Comparison of ENCODE assay signal across 10 cellular contexts in genomic region chr17:41655611-41656111, GRCh38. TPM values are rescaled to one million over a fixed set of nuclear protein-coding genes. Genes with fewer than 3 reads are reported as not detected.
DNase-seq lines count a peak whose midpoint lies in the region; ATAC-seq and TF ChIP-seq lines count a peak whose summit lies in the region.
"Had no signal": no experiment of that assay in that cellular context is flagged by ENCODE, and none has a peak within 500 bp of the region (broad histone marks: within the 10 kb centered on the region; RNA-seq: fewer than 3 reads in every experiment).

No MANE protein-coding gene starts in this region.

- WGBS in heart right ventricle, 2 donors, result 67 to 68% methylated on average over 18 of the region's 18 CpGs

- no peak for TF ChIP-seq POLR2A in vagina (IDR thresholded peaks at IDR 0.05)

- H3K9me3 ChIP-seq in heart right ventricle (no peaks in the 10 kb centered on the region), vagina (no peaks in the 10 kb centered on the region)

- intact Hi-C loops in left cardiac atrium (cut with DNase I), result no loop called here
- intact Hi-C loops in heart right ventricle (cut with DNase I), result no loop called here
- intact Hi-C loops in vagina (cut with DNase I), result loop anchor here (10.0 kb wide), 1 partner anchor 851 kb away; no protein-coding TSS in a partner anchor

- TF ChIP-seq CTCF in heart right ventricle (IDR thresholded peaks at IDR 0.05) (no peak), vagina (IDR thresholded peaks at IDR 0.05) (no peak)

- H3K4me3 ChIP-seq in heart right ventricle, result no peak overlapping the region
- no peak overlapping the region for H3K4me3 ChIP-seq in vagina

- ATAC-seq in left cardiac atrium (peak; percentile 32 to 73), heart right ventricle (no peak), GM21367 (IDR thresholded peaks at IDR 0.05; ENCODE audit: unreplicated experiment) (no peak)
- ATAC-seq: activated naive CD4-positive, alpha-beta T cell treated with anti-CD3 and anti-CD28 coated beads, Interleukin-2, amount 50 U/mL, for 72 hours had no signal

- DNase-seq in left cardiac atrium, result no peak
- DNase-seq in heart right ventricle, result no peak
- DNase-seq in left kidney (ENCODE audit: low read depth, low spot score), result peak; percentile 88
- no peak for DNase-seq in vagina (ENCODE audit: extremely low spot score in 2 of 2)
- no peak for DNase-seq in NCI-H1092 (lab: John Stamatoyannopoulos, UW)
- DNase-seq: Karpas-422, T-helper 1 cell had no signal

- H3K27ac ChIP-seq in heart right ventricle (no peak overlapping the region), vagina (peak overlapping the region; percentile 85)

- no peaks in the 10 kb centered on the region for H3K27me3 ChIP-seq in heart right ventricle
- no peaks in the 10 kb centered on the region for H3K27me3 ChIP-seq in vagina

- no peaks in the 10 kb centered on the region for H3K36me3 ChIP-seq in heart right ventricle
- no peaks in the 10 kb centered on the region for H3K36me3 ChIP-seq in vagina

- H3K4me1 ChIP-seq in heart right ventricle, result no peaks in the 10 kb centered on the region
- peaks cover 70% of the 10 kb centered on the region for H3K4me1 ChIP-seq in vagina

RNA-seq across cellular contexts. Expression of gene KRT17, which starts 31.3 kb away (rescaled TPM):
- not detected for total RNA-seq in left cardiac atrium
- total RNA-seq in heart right ventricle, result not detected
- polyA plus RNA-seq in heart right ventricle, result under 1 TPM in 1 of 2 donors, not detected in 1; 0.07 TPM
- 165 TPM for total RNA-seq in vagina

RNA-seq across cellular contexts. Expression of gene EIF1, which starts 33.0 kb away (rescaled TPM):
- total RNA-seq in left cardiac atrium, result 1,000 to 10,000 TPM in 1 of 2 donors, 100 to 1,000 TPM in 1; 883 to 1,102 TPM
- total RNA-seq in heart right ventricle, result 1,000 to 10,000 TPM; 1,115 to 1,330 (median 1,284) TPM
- 1,000 to 10,000 TPM in 1 of 2 donors, 100 to 1,000 TPM in 1; 551 to 1,123 TPM for polyA plus RNA-seq in heart right ventricle
- total RNA-seq in vagina, result 204 TPM

RNA-seq across cellular contexts. Expression of gene KRT16, which starts 43.1 kb away (rescaled TPM):
- total RNA-seq in left cardiac atrium (1 to 10 TPM in 1 of 2 donors, under 1 TPM in 1; 0.44 to 1.1 TPM), heart right ventricle (under 1 TPM in 1 of 10 donors, not detected in 9; 0.15 TPM), vagina (872 TPM)
- under 1 TPM; 0.12 to 0.44 TPM for polyA plus RNA-seq in heart right ventricle
- total RNA-seq: activated naive CD4-positive, alpha-beta T cell treated with anti-CD3 and anti-CD28 coated beads, Interleukin-2, amount 50 U/mL, for 72 hours had no signal

RNA-seq across cellular contexts. Expression of gene GAST, which starts 56.5 kb away (rescaled TPM):
- total RNA-seq in left cardiac atrium (not detected), heart right ventricle (not detected), vagina (not detected)
- not detected for polyA plus RNA-seq in heart right ventricle
- total RNA-seq: activated naive CD4-positive, alpha-beta T cell treated with anti-CD3 and anti-CD28 coated beads, Interleukin-2, amount 50 U/mL, for 72 hours; osteocyte had no signal

Comparison
In these comparisons a context has a peak if more than half of its experiments do, and no peak if none do; other contexts are left out.
1. ATAC-seq: peak in left cardiac atrium (2 of 2); none in heart right ventricle (0 of 8) and GM21367 (single experiment).
2. RNA of gene KRT17, which starts 31.3 kb away (total RNA-seq): 165 TPM in vagina (single experiment); not detected in left cardiac atrium and not detected in heart right ventricle; every median in the first group is over 100 times any median in the second.
3. RNA of gene KRT16, which starts 43.1 kb away (total RNA-seq): 872 TPM in vagina (single experiment); 0.44 to 1.1 TPM in left cardiac atrium and 0.15 TPM in heart right ventricle; every median in the first group is over 100 times any median in the second.